In the genomic region with DNA sequence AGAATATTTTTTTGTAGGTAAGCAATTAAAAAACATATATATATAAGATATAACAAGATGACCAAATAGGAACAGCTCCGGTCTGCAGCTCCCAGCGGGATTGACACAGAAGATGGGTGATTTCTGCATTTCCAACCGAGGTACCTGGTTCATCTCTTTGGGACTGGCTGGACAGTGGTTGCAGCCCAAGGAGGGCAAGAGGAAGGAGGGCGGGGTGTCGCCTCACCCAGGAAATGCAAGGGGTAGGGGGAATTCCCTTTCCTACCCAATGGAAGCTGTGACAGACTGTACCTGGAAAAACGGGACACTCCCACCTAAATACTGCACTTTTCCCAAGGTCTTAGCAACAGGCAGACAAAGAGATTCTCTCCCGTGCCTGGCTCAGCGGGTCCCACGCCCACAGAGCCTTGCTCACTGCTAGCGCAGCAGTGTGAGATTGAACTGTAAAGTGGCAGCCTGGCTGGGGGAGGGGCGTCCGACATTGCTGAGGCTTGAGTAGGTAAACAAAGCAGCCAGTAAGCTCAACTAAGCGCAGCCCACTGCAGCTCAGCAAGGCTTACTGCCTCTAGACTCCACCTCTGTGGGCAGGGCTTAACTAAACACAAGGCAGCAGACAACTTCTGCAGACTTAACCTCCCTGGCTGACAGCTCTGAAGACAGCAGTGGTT, we compare ENCODE assay signal across 23 cellular contexts.
DNase-seq lines count a peak whose midpoint lies in the region; ATAC-seq, FAIRE-seq and TF ChIP-seq lines count a peak whose summit lies in the region.
"Had no signal": no experiment of that assay in that cellular context is flagged by ENCODE, and none has a peak within 500 bp of the region (broad histone marks: within the 10 kb centered on the region; RNA-seq: fewer than 3 reads in every experiment).

No MANE protein-coding gene starts in this region.

- no peak overlapping the region for H3K23ac ChIP-seq in H1 (ENCODE audit: insufficient read length)

- no peak overlapping the region for H2BK120ac ChIP-seq in H1 (replicated peaks; ENCODE audit: low read depth, low read length)

- no peaks in the 10 kb centered on the region for H3K23me2 ChIP-seq in H1 (ENCODE audit: low read depth, low read length)

- H3K4me1 ChIP-seq in H1 (replicated peaks in 1 of 4; ENCODE audit: control insufficient read depth in 3 of 4, insufficient read depth in 4 of 4, low read length in 3 of 4) (no peaks in the 10 kb centered on the region), neural progenitor cell (no peaks in the 10 kb centered on the region)
- H3K4me1 ChIP-seq: BLaER1, body of pancreas, upper lobe of left lung had no signal

- CTCF ChIA-PET in H1 (lab: Charles Lee; ENCODE audit: partially characterized antibody): no interaction called here

- no peak overlapping the region for H2BK20ac ChIP-seq in H1 (ENCODE audit: low read length)

- H3K9me3 ChIP-seq in H1 (ENCODE audit: insufficient read depth in 2 of 2, low read depth in 1 of 2, low read length in 1 of 2): peaks cover 0 to 5% of the 10 kb centered on the region in 2 experiments; a peak in 2 of 4 replicates
- no peaks in the 10 kb centered on the region for H3K9me3 ChIP-seq in neural progenitor cell (ENCODE audit: low read depth)
- H3K9me3 ChIP-seq: body of pancreas had no signal

- H2AK5ac ChIP-seq in H1 (ENCODE audit: low read depth, low read length): no peak overlapping the region

- H3K79me1 ChIP-seq in H1 (ENCODE audit: low read depth, low read length): no peaks in the 10 kb centered on the region

- no peak overlapping the region for H3K56ac ChIP-seq in H1 (replicated peaks; ENCODE audit: insufficient read length, low read depth, low read length)

- H3K4me1 Mint-ChIP-seq in neural progenitor cell: no peaks in the 10 kb centered on the region
- H3K4me1 Mint-ChIP-seq: activated naive CD8-positive, alpha-beta T cell treated with anti-CD3 and anti-CD28 coated beads, Interleukin-2, amount 10 ng/mL, durations not matched to agents 7 days and 5 days had no signal

- no peaks in the 10 kb centered on the region for H3F3A ChIP-seq in neural progenitor cell (ENCODE audit: low read depth)

- peak; percentile 5 to 9 for DNase-seq in NCI-H187 (lab: John Stamatoyannopoulos, UW)
- no peak for DNase-seq in NCI-H187 treated with DMSO at 0.1 percent for 48 hours (lab: John Stamatoyannopoulos, UW)
- DNase-seq in NCI-H2171 (lab: John Stamatoyannopoulos, UW): peak; percentile 14
- DNase-seq in H1 (ENCODE audit: low read depth in 1 of 2, low spot score in 2 of 2): peak in 1 of 2 experiments; percentile 3
- peak; percentile 9 for DNase-seq in neural progenitor cell (ENCODE audit: low spot score)
- DNase-seq in glomerular visceral epithelial cell (ENCODE audit: extremely low spot score): no peak
- DNase-seq: 8988T; activated CD4-positive, alpha-beta T cell treated with anti-CD3 and anti-CD28 coated beads for 4 hours; activated naive CD8-positive, alpha-beta T cell treated with anti-CD3 and anti-CD28 coated beads, Interleukin-2, amount 10 ng/mL, durations not matched to agents 7 days and 5 days; body of pancreas; NCI-H146; NCI-H524; OCI-M1; right cardiac atrium; SHP77 treated with DMSO at 0.1 percent for 48 hours had no signal

- H3K14ac ChIP-seq in H1 (ENCODE audit: insufficient read length): no peak overlapping the region

- no peak overlapping the region for H3K27ac ChIP-seq in H1 (ENCODE audit: low read depth, low read length)
- H3K27ac ChIP-seq in neural progenitor cell: no peak overlapping the region
- H3K27ac ChIP-seq: BLaER1, body of pancreas, upper lobe of left lung had no signal

- WGBS in H1 (ENCODE audit: extremely low coverage in 1 of 2, insufficient coverage in 1 of 2, insufficient read length in 1 of 2, insufficient replicate concordance in 2 of 2, low coverage in 1 of 2, low lambda C conversion rate in 2 of 2, missing lambda C conversion rate in 1 of 2), 2 experiments: 89% methylated on average over 12 of the region's 13 CpGs; no CpG with 5 or more reads in 1 of the 2 experiments

- peaks cover 22% of the 10 kb centered on the region for H3K36me3 Mint-ChIP-seq in neural progenitor cell

- H2BK5ac ChIP-seq in H1 (ENCODE audit: low read depth, low read length): no peak overlapping the region

- H3K36me3 ChIP-seq in H1 (ENCODE audit: control insufficient read depth in 2 of 4, insufficient read depth in 4 of 4, low read length in 3 of 4): peaks cover 0 to 4% (median 0%) of the 10 kb centered on the region in 4 experiments; a peak in 1 of 8 replicates
- no peaks in the 10 kb centered on the region for H3K36me3 ChIP-seq in neural progenitor cell

- H3K18ac ChIP-seq in H1 (ENCODE audit: extremely low read depth, low read length): no peak overlapping the region

- H3K27ac Mint-ChIP-seq in neural progenitor cell: no peak overlapping the region
- H3K27ac Mint-ChIP-seq: activated naive CD8-positive, alpha-beta T cell treated with anti-CD3 and anti-CD28 coated beads, Interleukin-2, amount 10 ng/mL, durations not matched to agents 7 days and 5 days had no signal

- no peak for TF ChIP-seq POLR2A in H1 (IDR thresholded peaks at IDR 0.05; ENCODE audit: control extremely low read depth in 1 of 2, low read depth in 2 of 2, low read length in 2 of 2)

- TF ChIP-seq EP300 in H1 (IDR thresholded peaks at IDR 0.05; ENCODE audit: borderline replicate concordance in 1 of 2, low read depth in 2 of 2, low read length in 2 of 2): no peak

- H3K27me3 ChIP-seq in H1 (replicated peaks in 1 of 4; ENCODE audit: control insufficient read depth in 3 of 4, extremely low read depth in 1 of 4, insufficient read depth in 3 of 4, low read length in 3 of 4): no peaks in the 10 kb centered on the region
- no peaks in the 10 kb centered on the region for H3K27me3 ChIP-seq in neural progenitor cell
- H3K27me3 ChIP-seq: BLaER1, body of pancreas, upper lobe of left lung had no signal

- H4K5ac ChIP-seq in H1 (ENCODE audit: insufficient read length, low read depth, low read length): no peak overlapping the region

- no peak overlapping the region for H4K91ac ChIP-seq in H1 (replicated peaks; ENCODE audit: insufficient read length, low read length)

- no peak overlapping the region for H3K4ac ChIP-seq in H1 (replicated peaks; ENCODE audit: insufficient read length, low read depth, low read length)

- no peaks in the 10 kb centered on the region for H4K20me1 ChIP-seq in H1 (replicated peaks in 1 of 2; ENCODE audit: control insufficient read depth in 1 of 2, insufficient read depth in 2 of 2, low read length in 2 of 2)
- no peaks in the 10 kb centered on the region for H4K20me1 ChIP-seq in neural progenitor cell (ENCODE audit: low read depth)
- H4K20me1 ChIP-seq: BLaER1 had no signal

- H3K9ac ChIP-seq in H1 (replicated peaks in 1 of 4; ENCODE audit: extremely low read depth in 1 of 4, low read depth in 3 of 4, low read length in 3 of 4): no peak overlapping the region
- no peak overlapping the region for H3K9ac ChIP-seq in neural progenitor cell
- H3K9ac ChIP-seq: BLaER1 had no signal

- no peak for FAIRE-seq in H1 (lab: Jason Lieb, UNC)
- FAIRE-seq: colon, islet of Langerhans had no signal

- H3K27me3 Mint-ChIP-seq in neural progenitor cell (ENCODE audit: insufficient read depth, low read depth): no peaks in the 10 kb centered on the region
- H3K27me3 Mint-ChIP-seq: activated naive CD8-positive, alpha-beta T cell treated with anti-CD3 and anti-CD28 coated beads, Interleukin-2, amount 10 ng/mL, durations not matched to agents 7 days and 5 days had no signal

- H4K8ac ChIP-seq in H1 (ENCODE audit: extremely low read depth, insufficient read depth, low read length): peak overlapping the region; percentile 51; the same call in 1 of the 2 replicates

- no peak overlapping the region for H3K4me2 ChIP-seq in H1 (ENCODE audit: insufficient read depth in 1 of 2, low read depth in 2 of 2, low read length in 2 of 2)
- H3K4me2 ChIP-seq in neural progenitor cell: no peak overlapping the region
- H3K4me2 ChIP-seq: BLaER1 had no signal

- no peak for TF ChIP-seq RAD21 in H1 (IDR thresholded peaks at IDR 0.05 in 1 of 2, conservative IDR thresholded peaks at IDR 0.05 in 1 of 2; ENCODE audit: low read depth in 2 of 2, low read length in 2 of 2)

- POLR2A ChIA-PET in H1 (lab: Charles Lee; ENCODE audit: partially characterized antibody): no interaction called here

- TF ChIP-seq CTCF in H1 (IDR thresholded peaks at IDR 0.05; ENCODE audit: control extremely low read depth in 1 of 3, insufficient read depth in 1 of 3, low read depth in 1 of 3, low read length in 3 of 3): no peak
- TF ChIP-seq CTCF in neural progenitor cell (IDR thresholded peaks at IDR 0.05): no peak

- no peak overlapping the region for H2BK15ac ChIP-seq in H1 (ENCODE audit: low read length)

- no peak overlapping the region for H2BK12ac ChIP-seq in H1 (ENCODE audit: low read depth, low read length)

- no peak overlapping the region for H3K4me3 Mint-ChIP-seq in neural progenitor cell
- H3K4me3 Mint-ChIP-seq: activated naive CD8-positive, alpha-beta T cell treated with anti-CD3 and anti-CD28 coated beads, Interleukin-2, amount 10 ng/mL, durations not matched to agents 7 days and 5 days had no signal

- H3K9me3 Mint-ChIP-seq in neural progenitor cell: peaks cover 31% of the 10 kb centered on the region

- ATAC-seq in HG02885 (IDR thresholded peaks at IDR 0.05; ENCODE audit: poor library complexity, unreplicated experiment) (no peak), HG02840 (IDR thresholded peaks at IDR 0.05; ENCODE audit: low FRiP score, unreplicated experiment) (no peak)
- ATAC-seq: body of pancreas, HCT116, right cardiac atrium had no signal

- H2AFZ ChIP-seq in H1 (ENCODE audit: low read length) (no peak overlapping the region; the same call in 1 of the 2 replicates), neural progenitor cell (replicated peaks) (no peak overlapping the region)

- H3K79me2 ChIP-seq in H1 (ENCODE audit: control insufficient read depth in 1 of 2, insufficient read depth in 2 of 2, low read length in 2 of 2): no peaks in the 10 kb centered on the region
- H3K79me2 ChIP-seq in neural progenitor cell (ENCODE audit: low read depth): no peaks in the 10 kb centered on the region

- H3K4me3 ChIP-seq in H1 (ENCODE audit: extremely low read depth in 1 of 4, insufficient read depth in 2 of 4, low read depth in 3 of 4, low read length in 4 of 4) (no peak overlapping the region), neural progenitor cell (no peak overlapping the region)
- H3K4me3 ChIP-seq: BLaER1, body of pancreas, lung, upper lobe of left lung had no signal

TF ChIP-seq in H1, 55 proteins besides CTCF, POLR2A, EP300 and RAD21 (continues in another document):
- TF ChIP-seq SP1 (IDR thresholded peaks at IDR 0.05; ENCODE audit: low read depth, low read length): no peak
- no peak for TF ChIP-seq ZNF274 (IDR thresholded peaks at IDR 0.05; ENCODE audit: borderline replicate concordance, extremely low read depth, low read length)
- no peak for TF ChIP-seq TEAD4 (IDR thresholded peaks at IDR 0.05; ENCODE audit: low read depth, low read length)
- TF ChIP-seq JUN (IDR thresholded peaks at IDR 0.05; ENCODE audit: low read depth, low read length): no peak
- TF ChIP-seq SIN3A (conservative IDR thresholded peaks at IDR 0.05 in 1 of 2, IDR thresholded peaks at IDR 0.05 in 1 of 2; ENCODE audit: low read depth in 1 of 2, low read length in 2 of 2): no peak
- TF ChIP-seq BCL11A (IDR thresholded peaks at IDR 0.05; ENCODE audit: low read depth in 2 of 2, low read length in 2 of 2): no peak
- peak; percentile 63 for TF ChIP-seq ASH2L (IDR thresholded peaks at IDR 0.05; ENCODE audit: low read length)

Comparison
In these comparisons a context has a peak if more than half of its experiments do, and no peak if none do; other contexts are left out.
1. DNase-seq: peak in NCI-H187 (2 of 2), NCI-H2171 (single experiment) and neural progenitor cell (single experiment); none in NCI-H187 treated with DMSO at 0.1 percent for 48 hours (single experiment) and glomerular visceral epithelial cell (single experiment).